In genomic region chr7:976901-977325, GRCh38 we compare ENCODE assay signal across 15 cellular contexts. TPM values are rescaled to one million over a fixed set of nuclear protein-coding genes. Genes with fewer than 3 reads are reported as not detected.
DNase-seq lines count a peak whose midpoint lies in the region; ATAC-seq and TF ChIP-seq lines count a peak whose summit lies in the region.
"Had no signal": no experiment of that assay in that cellular context is flagged by ENCODE, and none has a peak within 500 bp of the region (broad histone marks: within the 10 kb centered on the region; RNA-seq: fewer than 3 reads in every experiment).

No MANE protein-coding gene starts in this region.

- no peak for TF ChIP-seq CTCF in smooth muscle cell (IDR thresholded peaks at IDR 0.05; ENCODE audit: borderline replicate concordance, insufficient read depth, poor library complexity, severe bottlenecking)

- H3K4me1 ChIP-seq in rectal smooth muscle tissue (ENCODE audit: control insufficient read depth, insufficient read depth, low read length) (peaks cover 2% of the 10 kb centered on the region), smooth muscle cell (ENCODE audit: low read depth) (peaks cover 11% of the 10 kb centered on the region)

- peak; percentile 73 for DNase-seq in COLO668 (lab: John Stamatoyannopoulos, UW; ENCODE audit: unreplicated experiment)
- DNase-seq in left lobe of liver (ENCODE audit: low spot score) = peak; percentile 73
- no peak for DNase-seq in smooth muscle cell (lab: John Stamatoyannopoulos, UW; ENCODE audit: unreplicated experiment)
- no peak for DNase-seq in SKM-1 treated with dmso at 0.1 percent for 144 hours (lab: John Stamatoyannopoulos, UW; ENCODE audit: unreplicated experiment)
- no peak for DNase-seq in OCI-M2 (lab: John Stamatoyannopoulos, UW; ENCODE audit: unreplicated experiment)
- DNase-seq: ACHN; activated CD4-positive, alpha-beta T cell treated with anti-CD3 and anti-CD28 coated beads for 36 hours; activated naive CD4-positive, alpha-beta T cell treated with anti-CD3 and anti-CD28 coated beads for 36 hours; H9; left cardiac atrium had no signal

- H3F3A ChIP-seq in smooth muscle cell (ENCODE audit: low read depth) = no peaks in the 10 kb centered on the region

- H3K79me2 ChIP-seq in smooth muscle cell (ENCODE audit: low read depth) = peaks cover 29% of the 10 kb centered on the region

- H3K9ac ChIP-seq in rectal smooth muscle tissue (ENCODE audit: low read length) (no peak overlapping the region), smooth muscle cell (ENCODE audit: low read depth) (no peak overlapping the region)

- WGBS in smooth muscle cell (ENCODE audit: low lambda C conversion rate) = 86% methylated on average over 19 of the region's 19 CpGs

- H3K36me3 ChIP-seq in rectal smooth muscle tissue (ENCODE audit: control insufficient read depth, insufficient read depth, low read length) = peaks cover 9% of the 10 kb centered on the region
- H3K36me3 ChIP-seq in smooth muscle cell (ENCODE audit: low read depth) = peaks cover 5% of the 10 kb centered on the region

- H2AFZ ChIP-seq in smooth muscle cell (ENCODE audit: low read depth) = no peak overlapping the region

- H4K20me1 ChIP-seq in smooth muscle cell (ENCODE audit: low read depth) = peaks cover 30% of the 10 kb centered on the region

- H3K27ac ChIP-seq in angular gyrus (ENCODE audit: low read depth, low read length) (peak overlapping the region; percentile 98), rectal smooth muscle tissue (ENCODE audit: low read depth, low read length) (peak overlapping the region; percentile 45), smooth muscle cell (ENCODE audit: low read depth) (no peak overlapping the region)

- no peaks in the 10 kb centered on the region for H3K27me3 ChIP-seq in rectal smooth muscle tissue (ENCODE audit: control insufficient read depth, insufficient read depth, low read length)
- no peaks in the 10 kb centered on the region for H3K27me3 ChIP-seq in smooth muscle cell (ENCODE audit: low read depth)

- no peak overlapping the region for H3K4me2 ChIP-seq in smooth muscle cell

- no peaks in the 10 kb centered on the region for H3K9me3 ChIP-seq in smooth muscle cell (replicated peaks; ENCODE audit: low read depth)

- H3K4me3 ChIP-seq in rectal smooth muscle tissue (ENCODE audit: low read length) (peak overlapping the region; percentile 9), smooth muscle cell (no peak overlapping the region)

- peak; percentile 48 for ATAC-seq in left lobe of liver
- no peak for ATAC-seq in GM21367 (IDR thresholded peaks at IDR 0.05; ENCODE audit: unreplicated experiment)
- ATAC-seq: activated CD4-positive, alpha-beta T cell treated with anti-CD3 and anti-CD28 coated beads for 36 hours; left cardiac atrium; Right ventricle myocardium inferior had no signal

RNA-seq across cellular contexts. Expression of gene COX19, which starts 1.6 kb away (rescaled TPM):
- total RNA-seq in left lobe of liver (5.2 TPM), smooth muscle cell (10.0 and 10.4 TPM in 2 replicates)
- 10.4 and 19.0 TPM in 2 replicates for polyA plus RNA-seq in smooth muscle cell

RNA-seq across cellular contexts. Expression of gene CYP2W1, which starts 6.1 kb away (rescaled TPM):
- total RNA-seq in left lobe of liver (0.08 TPM), smooth muscle cell (not detected in 2 replicates)
- polyA plus RNA-seq in smooth muscle cell = 0.44 TPM in 1 of 2 replicates, not detected in the other
- total RNA-seq: activated CD4-positive, alpha-beta T cell treated with anti-CD3 and anti-CD28 coated beads for 36 hours; activated naive CD4-positive, alpha-beta T cell treated with anti-CD3 and anti-CD28 coated beads for 36 hours; H9; left cardiac atrium; Right ventricle myocardium inferior; T-helper 2 cell treated with Interferon-gamma antibody and Interleukin-4, amounts not matched to agents 100 ng/mL and 5 ng/mL, for 36 hours had no signal

RNA-seq across cellular contexts. Expression of gene ADAP1, which starts 22.4 kb away (rescaled TPM):
- total RNA-seq in left lobe of liver (2.8 TPM), smooth muscle cell (2.0 and 3.0 TPM in 2 replicates)
- 1.3 and 2.4 TPM in 2 replicates for polyA plus RNA-seq in smooth muscle cell

Comparison
In these comparisons a context has a peak if more than half of its experiments do, and no peak if none do; other contexts are left out.
1. DNase-seq: peak in COLO668 (single experiment) and left lobe of liver (single experiment); none in smooth muscle cell (single experiment), SKM-1 treated with dmso at 0.1 percent for 144 hours (single experiment) and OCI-M2 (single experiment).